ENCODE assay signal across 8 cellular contexts in the genomic region with DNA sequence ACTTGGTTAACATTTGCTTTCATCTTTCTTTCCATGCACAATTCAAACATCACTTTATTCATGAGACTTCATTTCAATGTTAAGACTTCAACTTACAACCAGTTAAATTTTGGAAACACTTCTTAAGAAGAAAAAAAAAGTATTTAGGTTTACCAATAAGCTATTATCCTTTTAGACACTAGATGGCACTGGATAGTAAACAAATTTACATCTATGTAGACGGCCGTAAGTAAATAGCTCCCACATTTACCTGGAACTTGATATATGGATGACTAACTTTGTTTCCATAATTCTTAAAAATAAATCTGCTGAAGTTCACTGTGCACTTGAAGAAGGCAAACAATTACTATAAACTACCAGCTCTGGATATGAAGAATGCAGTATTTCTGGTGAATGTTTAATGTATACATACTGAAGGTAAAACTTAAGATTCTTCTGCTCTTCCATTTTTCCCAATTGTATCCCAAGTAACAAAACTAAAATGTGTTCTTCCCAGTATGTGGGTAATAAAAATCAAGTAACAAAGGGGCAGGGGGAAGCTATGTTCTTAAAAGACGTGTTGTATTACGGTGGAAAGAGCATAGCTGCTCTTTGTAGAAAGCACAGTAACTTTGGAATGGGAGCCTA.
A peak's percentile ranks its signal among the peaks of the same experiment; 100 is the strongest.
DNase-seq lines count a peak whose midpoint lies in the region; ATAC-seq and TF ChIP-seq lines count a peak whose summit lies in the region.

No MANE protein-coding gene starts in this region.

- TF ChIP-seq CTCF in hepatocyte (IDR thresholded peaks at IDR 0.05; ENCODE audit: poor library complexity) = peak; percentile 80

- H3K27ac ChIP-seq in hepatocyte (no peak overlapping the region), substantia nigra (ENCODE audit: low read depth, low read length, poor library complexity, severe bottlenecking) (no peak overlapping the region)

- H3K9me3 ChIP-seq in hepatocyte (ENCODE audit: low read depth) = no peaks in the 10 kb centered on the region

- ATAC-seq in HG03139 (IDR thresholded peaks at IDR 0.05; ENCODE audit: unreplicated experiment) = no peak

- no peaks in the 10 kb centered on the region for H3K4me1 ChIP-seq in hepatocyte (ENCODE audit: insufficient read depth)

- H3K36me3 ChIP-seq in hepatocyte (replicated peaks; ENCODE audit: insufficient read depth, low read depth) = no peaks in the 10 kb centered on the region

- DNase-seq in NCI-H2107 treated with DMSO at 0.1 percent for 48 hours (lab: John Stamatoyannopoulos, UW; ENCODE audit: unreplicated experiment) (peak; percentile 26), NCI-H2107 (lab: John Stamatoyannopoulos, UW) (no peak), KBM-7 (peak; percentile 40), SW480 (ENCODE audit: low spot score) (peak; percentile 60), hepatocyte (ENCODE audit: low spot score) (peak; percentile 68), T1000 (lab: John Stamatoyannopoulos, UW) (no peak), substantia nigra (lab: John Stamatoyannopoulos, UW) (no peak)

- H3K79me2 ChIP-seq in hepatocyte = no peaks in the 10 kb centered on the region

- no peaks in the 10 kb centered on the region for H3K27me3 ChIP-seq in hepatocyte

- H2AFZ ChIP-seq in hepatocyte = no peak overlapping the region

- in situ Hi-C loops in KBM-7 (cut with MboI; ENCODE audit: low pct_unique_long_range_greater_than_20kb, low sequenced_read_pairs) = no loop called here

- H3K9me2 ChIP-seq in hepatocyte (replicated peaks; ENCODE audit: insufficient read depth) = no peaks in the 10 kb centered on the region

- H3K4me2 ChIP-seq in hepatocyte = no peak overlapping the region

- 24% methylated on average over 4 of the region's 4 CpGs for WGBS in hepatocyte (ENCODE audit: low lambda C conversion rate, missing lambda C conversion rate)

- no peaks in the 10 kb centered on the region for H4K20me1 ChIP-seq in hepatocyte (ENCODE audit: insufficient read depth, poor library complexity, severe bottlenecking)

- no peak overlapping the region for H3K4me3 ChIP-seq in hepatocyte

Comparison
In these comparisons a context has a peak if more than half of its experiments do, and no peak if none do; other contexts are left out.
1. DNase-seq: peak in NCI-H2107 treated with DMSO at 0.1 percent for 48 hours (single experiment), KBM-7 (single experiment), SW480 (single experiment) and hepatocyte (single experiment); none in NCI-H2107 (single experiment), T1000 (single experiment) and substantia nigra (0 of 49).